In the genomic region with DNA sequence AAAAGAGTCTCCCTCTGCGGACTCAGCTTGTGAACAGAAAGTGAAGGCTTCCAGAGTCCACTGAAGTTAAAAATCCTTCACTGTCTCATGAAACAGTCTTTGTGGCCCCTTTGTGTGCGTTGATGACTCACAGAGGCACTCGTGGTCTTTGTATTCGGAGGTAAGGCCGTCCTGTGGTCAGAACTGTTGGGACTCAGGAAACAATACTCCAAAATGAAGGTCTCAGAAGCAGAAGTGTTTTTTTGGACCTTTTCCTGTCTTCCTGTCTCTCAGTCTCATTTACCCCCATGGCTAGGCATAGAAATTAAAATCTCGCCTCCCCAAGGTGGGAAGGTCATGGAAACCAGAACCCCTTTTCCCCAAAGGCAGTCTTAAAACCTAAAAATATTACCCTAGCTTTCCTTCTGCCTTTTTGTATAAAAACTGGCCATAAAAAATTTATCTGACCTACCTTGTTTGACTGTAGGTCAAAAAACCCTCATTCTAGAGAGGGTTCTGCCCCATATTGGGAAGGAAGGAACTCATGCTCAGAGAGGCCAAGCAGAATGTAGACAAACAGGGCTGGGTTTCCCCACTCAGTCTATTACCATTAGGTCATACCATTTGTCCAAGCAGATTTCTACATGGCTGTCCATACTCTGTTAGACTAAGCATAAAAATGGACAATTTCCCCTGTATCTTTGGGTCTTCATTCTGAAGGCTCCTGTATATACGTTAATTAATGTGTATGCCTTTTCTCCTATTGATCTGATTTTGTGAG, we compare ENCODE assay signal across 13 cellular contexts. TPM values are rescaled to one million over a fixed set of nuclear protein-coding genes. Genes with fewer than 3 reads are reported as not detected.
A peak's percentile ranks its signal among the peaks of the same experiment; 100 is the strongest.
DNase-seq lines count a peak whose midpoint lies in the region; ATAC-seq lines count a peak whose summit lies in the region.
"Had no signal": no experiment of that assay in that cellular context is flagged by ENCODE, and none has a peak within 500 bp of the region (broad histone marks: within the 10 kb centered on the region; RNA-seq: fewer than 3 reads in every experiment).

No MANE protein-coding gene starts in this region.

- DNase-seq in GF-D8 (lab: John Stamatoyannopoulos, UW) = peak; percentile 49
- DNase-seq in HK-2 (ENCODE audit: unreplicated experiment) = peak; percentile 15
- peak; percentile 11 for DNase-seq in mesendoderm
- no peak for DNase-seq in effector CD4-positive, alpha-beta T cell
- DNase-seq in stimulated activated CD4-positive, alpha-beta T cell treated with anti-CD3 and anti-CD28 coated beads, Interleukin-1b, Interleukin-23, amount 100 ng/mL, for 48 hours = no peak
- DNase-seq: activated T-cell treated with anti-CD3 and anti-CD28 coated beads for 4 hours, spleen, T-helper 17 cell had no signal

- no peak overlapping the region for H3K4me2 ChIP-seq in mesendoderm (ENCODE audit: low read length)
- H3K4me2 ChIP-seq: KMS-11 had no signal

- H3K79me1 ChIP-seq in mesendoderm (ENCODE audit: low read length) = no peaks in the 10 kb centered on the region

- no peaks in the 10 kb centered on the region for H3K4me1 ChIP-seq in mesendoderm (ENCODE audit: control insufficient read depth, low read depth, low read length)

- H3K4ac ChIP-seq in mesendoderm (ENCODE audit: low read depth, low read length) = no peak overlapping the region

- no peak overlapping the region for H3K18ac ChIP-seq in mesendoderm (ENCODE audit: low read length)

- WGBS in mesendoderm (ENCODE audit: extremely low coverage, insufficient coverage, low lambda C conversion rate) = no CpG with 5 or more reads among the region's 7 CpGs

- no peak overlapping the region for H4K8ac ChIP-seq in mesendoderm (ENCODE audit: low read depth, low read length)

- H3K4me3 Mint-ChIP-seq in T-helper 1 cell treated with Interleukin-12 subunit alpha and Interleukin-12 subunit beta and Interleukin-4 antibody, amounts not matched to agents 30 μg/mL and 1 μg/mL, for 36 hours = no peak overlapping the region
- H3K4me3 Mint-ChIP-seq: nephron, T-helper 17 cell had no signal

- peak overlapping the region; percentile 50 for H3K27ac Mint-ChIP-seq in T-helper 1 cell treated with Interleukin-12 subunit alpha and Interleukin-12 subunit beta and Interleukin-4 antibody, amounts not matched to agents 30 μg/mL and 1 μg/mL, for 36 hours
- H3K27ac Mint-ChIP-seq: nephron, T-helper 17 cell had no signal

- H2BK120ac ChIP-seq in mesendoderm (ENCODE audit: low read depth, low read length) = no peak overlapping the region

- H3K36me3 Mint-ChIP-seq in T-helper 1 cell treated with Interleukin-12 subunit alpha and Interleukin-12 subunit beta and Interleukin-4 antibody, amounts not matched to agents 30 μg/mL and 1 μg/mL, for 36 hours (ENCODE audit: low read depth) = no peaks in the 10 kb centered on the region

- no peak overlapping the region for H3K27ac ChIP-seq in mesendoderm (ENCODE audit: low read depth, low read length)
- H3K27ac ChIP-seq: KMS-11, spleen had no signal

- ATAC-seq in GM18517 (IDR thresholded peaks at IDR 0.05; ENCODE audit: unreplicated experiment) (no peak), HG02840 (IDR thresholded peaks at IDR 0.05; ENCODE audit: low FRiP score, unreplicated experiment) (no peak)
- ATAC-seq: T-helper 17 cell had no signal

- H2BK5ac ChIP-seq in mesendoderm (ENCODE audit: low read length) = no peak overlapping the region

- no peak overlapping the region for H3K56ac ChIP-seq in mesendoderm (ENCODE audit: low read length)

- H3K4me3 ChIP-seq in mesendoderm (ENCODE audit: low read length) = no peak overlapping the region
- H3K4me3 ChIP-seq: spleen had no signal

- no peaks in the 10 kb centered on the region for H3K9me3 Mint-ChIP-seq in T-helper 1 cell treated with Interleukin-12 subunit alpha and Interleukin-12 subunit beta and Interleukin-4 antibody, amounts not matched to agents 30 μg/mL and 1 μg/mL, for 36 hours
- H3K9me3 Mint-ChIP-seq: nephron had no signal

- H4K5ac ChIP-seq in mesendoderm (ENCODE audit: low read length) = no peak overlapping the region

- H3K27me3 ChIP-seq in mesendoderm (ENCODE audit: insufficient read depth, low read length, poor library complexity) = no peaks in the 10 kb centered on the region

- H3K27me3 Mint-ChIP-seq in T-helper 1 cell treated with Interleukin-12 subunit alpha and Interleukin-12 subunit beta and Interleukin-4 antibody, amounts not matched to agents 30 μg/mL and 1 μg/mL, for 36 hours (ENCODE audit: low read depth) = no peaks in the 10 kb centered on the region

- no peak overlapping the region for H3K9ac ChIP-seq in mesendoderm (ENCODE audit: low read length)
- H3K9ac ChIP-seq: KMS-11 had no signal

- no peaks in the 10 kb centered on the region for H3K36me3 ChIP-seq in mesendoderm (ENCODE audit: control insufficient read depth, insufficient read depth, low read length)
- H3K36me3 ChIP-seq: spleen had no signal

- no peak overlapping the region for H2AK5ac ChIP-seq in mesendoderm (ENCODE audit: low read length)

- H3K23ac ChIP-seq in mesendoderm (ENCODE audit: low read length) = no peak overlapping the region

- H3K79me2 ChIP-seq in mesendoderm (ENCODE audit: control insufficient read depth, insufficient read depth, low read length) = no peaks in the 10 kb centered on the region

- no peak overlapping the region for H2BK15ac ChIP-seq in mesendoderm (replicated peaks; ENCODE audit: low read depth)

- H3K4me1 Mint-ChIP-seq in T-helper 1 cell treated with Interleukin-12 subunit alpha and Interleukin-12 subunit beta and Interleukin-4 antibody, amounts not matched to agents 30 μg/mL and 1 μg/mL, for 36 hours (ENCODE audit: low read depth) = peaks cover 13% of the 10 kb centered on the region

RNA-seq across cellular contexts. Expression of gene EPB42, which starts 19.1 kb away (rescaled TPM):
- not detected for polyA plus RNA-seq in mesendoderm (2013, experiment 1 of 2)
- not detected for polyA plus RNA-seq in mesendoderm (2013, experiment 2 of 2)

RNA-seq across cellular contexts. Expression of gene TGM5, which starts 26.8 kb away (rescaled TPM):
- polyA plus RNA-seq in mesendoderm (2013, experiment 1 of 2) = not detected
- 0.03 TPM for polyA plus RNA-seq in mesendoderm (2013, experiment 2 of 2)

RNA-seq across cellular contexts. Expression of gene CCNDBP1, which starts 54.7 kb away (rescaled TPM):
- polyA plus RNA-seq in mesendoderm (2013, experiment 1 of 2) = 22.3 TPM
- 22.7 TPM for polyA plus RNA-seq in mesendoderm (2013, experiment 2 of 2)

Comparison
In these comparisons a context has a peak if more than half of its experiments do, and no peak if none do; other contexts are left out.
1. DNase-seq: peak in GF-D8 (single experiment), HK-2 (single experiment) and mesendoderm (single experiment); none in effector CD4-positive, alpha-beta T cell (single experiment) and stimulated activated CD4-positive, alpha-beta T cell treated with anti-CD3 and anti-CD28 coated beads, Interleukin-1b, Interleukin-23, amount 100 ng/mL, for 48 hours (single experiment).